Comparison of ENCODE assay signal across 1 cellular context in the genomic region with DNA sequence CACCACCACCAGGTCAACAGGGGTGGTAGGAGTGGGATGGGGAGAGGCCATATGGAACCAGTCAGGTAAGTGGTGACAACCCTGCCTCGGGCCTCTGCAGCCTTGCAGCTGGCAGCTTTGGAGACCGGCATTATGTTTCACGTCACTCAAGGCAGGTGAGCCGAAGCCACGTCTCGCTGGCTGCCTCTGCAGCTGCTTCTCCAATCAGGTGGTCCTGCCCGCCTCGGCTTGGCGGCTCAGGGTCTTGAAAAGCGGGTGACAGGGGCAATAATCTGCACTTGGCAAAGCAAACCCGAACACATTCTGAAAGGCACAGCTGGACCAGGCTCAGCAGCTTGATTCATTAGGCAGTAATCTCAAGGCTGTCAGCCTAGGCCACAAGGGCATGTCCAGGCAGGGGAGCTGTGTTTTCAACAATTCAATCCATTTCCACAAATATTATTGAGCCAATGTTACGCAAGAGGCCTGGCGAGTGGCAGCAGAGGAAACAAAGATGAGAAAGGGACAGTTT.
TF ChIP-seq lines count a peak whose summit lies in the region.

No MANE protein-coding gene starts in this region.

TF ChIP-seq in HepG2, 621 proteins besides CTCF, POLR2A, EP300 and RAD21 (continued from another document):
- TF ChIP-seq, protein P1, sequence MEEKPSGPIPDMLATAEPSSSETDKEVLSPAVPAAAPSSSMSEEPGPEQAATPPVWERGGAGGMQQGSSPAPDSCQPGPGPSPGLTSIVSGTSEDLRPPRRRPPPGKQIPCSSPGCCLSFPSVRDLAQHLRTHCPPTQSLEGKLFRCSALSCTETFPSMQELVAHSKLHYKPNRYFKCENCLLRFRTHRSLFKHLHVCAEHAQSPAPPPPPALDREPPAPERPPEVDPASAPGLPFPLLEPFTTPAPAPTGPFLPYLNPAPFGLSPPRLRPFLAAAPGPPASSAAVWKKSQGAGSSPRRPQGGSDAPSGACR (CRISPR knock-in tag; IDR thresholded peaks at IDR 0.05): no peak
- no peak for TF ChIP-seq ZNF816 (CRISPR knock-in tag; IDR thresholded peaks at IDR 0.05; ENCODE audit: borderline replicate concordance)
- TF ChIP-seq ZNF138 (CRISPR knock-in tag; IDR thresholded peaks at IDR 0.05; ENCODE audit: low read depth): no peak
- TF ChIP-seq ZNF605 (CRISPR knock-in tag; IDR thresholded peaks at IDR 0.05): no peak
- TF ChIP-seq PPARG (CRISPR knock-in tag; conservative IDR thresholded peaks at IDR 0.05): no peak
